12 cellular contexts compared by ENCODE assay signal in genomic region chr17:40558651-40559015, GRCh38. TPM values are rescaled to one million over a fixed set of nuclear protein-coding genes. Genes with fewer than 3 reads are reported as not detected.
DNase-seq lines count a peak whose midpoint lies in the region; TF ChIP-seq lines count a peak whose summit lies in the region.
"Had no signal": no experiment of that assay in that cellular context is flagged by ENCODE, and none has a peak within 500 bp of the region (broad histone marks: within the 10 kb centered on the region; RNA-seq: fewer than 3 reads in every experiment).

No MANE protein-coding gene starts in this region.

- 92% methylated on average over 4 of the region's 4 CpGs for WGBS in esophagus muscularis mucosa
- no CpG with 5 or more reads among the region's 4 CpGs for WGBS in H9 (ENCODE audit: extremely low coverage, insufficient read length, low lambda C conversion rate)

- peak overlapping the region; percentile 69 for H3K27ac Mint-ChIP-seq in T-helper 1 cell treated with Interleukin-12 subunit alpha and Interleukin-12 subunit beta and Interleukin-4 antibody, amounts not matched to agents 30 μg/mL and 1 μg/mL, for 36 hours
- H3K27ac Mint-ChIP-seq in H9: no peak overlapping the region

- no peak overlapping the region for H4K91ac ChIP-seq in H9 (ENCODE audit: insufficient read length, low read depth, low read length)

- H3K9ac ChIP-seq in H9 (ENCODE audit: extremely low read depth, insufficient read length, low read length): no peak overlapping the region

- H3K4me1 ChIP-seq in esophagus muscularis mucosa (peaks cover 62 to 69% (median 66%) of the 10 kb centered on the region in 4 donors), H9 (ENCODE audit: insufficient read depth, low read length) (no peaks in the 10 kb centered on the region)

- H3K9me3 Mint-ChIP-seq in T-helper 1 cell treated with Interleukin-12 subunit alpha and Interleukin-12 subunit beta and Interleukin-4 antibody, amounts not matched to agents 30 μg/mL and 1 μg/mL, for 36 hours: no peaks in the 10 kb centered on the region
- H3K9me3 Mint-ChIP-seq in H9: 0 out of 5 replicates have a peak, but pooled peaks cover 0 to 2% of the 10 kb centered on the region in 2 experiments

- no peaks in the 10 kb centered on the region for H3K27me3 Mint-ChIP-seq in T-helper 1 cell treated with Interleukin-12 subunit alpha and Interleukin-12 subunit beta and Interleukin-4 antibody, amounts not matched to agents 30 μg/mL and 1 μg/mL, for 36 hours (ENCODE audit: low read depth)
- H3K27me3 Mint-ChIP-seq in H9 (ENCODE audit: low read depth): peaks cover 24% of the 10 kb centered on the region

- no peak overlapping the region for H2BK15ac ChIP-seq in H9 (ENCODE audit: low read depth, low read length)

- H3T11ph ChIP-seq in H9 (ENCODE audit: low read length): no peak overlapping the region

- no peak for DNase-seq in T-helper 1 cell
- peak; percentile 67 for DNase-seq in NCI-H69 (lab: John Stamatoyannopoulos, UW)
- peak; percentile 86 for DNase-seq in esophagus muscularis mucosa (ENCODE audit: extremely low spot score)
- no peak for DNase-seq in GF-D8 (lab: John Stamatoyannopoulos, UW)
- DNase-seq in activated CD4-positive, CD25-positive, alpha-beta regulatory T cell treated with anti-CD3 and anti-CD28 coated beads, Interleukin-2, amount 50 U/mL, for 72 hours: no peak
- no peak for DNase-seq in H9
- DNase-seq: 8988T, cortex of kidney, small intestine had no signal

- no peak overlapping the region for H4K5ac ChIP-seq in H9 (ENCODE audit: insufficient read length, low read depth, low read length)

- no peak overlapping the region for H3K14ac ChIP-seq in H9 (ENCODE audit: insufficient read depth, low read length)

- H3K4me2 ChIP-seq in H9 (ENCODE audit: insufficient read depth, insufficient read length, low read length): no peak overlapping the region

- H2AFZ ChIP-seq in H9 (ENCODE audit: low read length): no peak overlapping the region

- H2BK20ac ChIP-seq in H9 (ENCODE audit: low read depth, low read length, poor library complexity, severe bottlenecking): no peak overlapping the region

- no peak overlapping the region for H3K18ac ChIP-seq in H9 (ENCODE audit: insufficient read length, low read depth, low read length)

- H3K4me3 ChIP-seq in esophagus muscularis mucosa: no peak overlapping the region
- no peak overlapping the region for H3K4me3 ChIP-seq in skin epidermis

- H3K36me3 Mint-ChIP-seq in T-helper 1 cell treated with Interleukin-12 subunit alpha and Interleukin-12 subunit beta and Interleukin-4 antibody, amounts not matched to agents 30 μg/mL and 1 μg/mL, for 36 hours (ENCODE audit: low read depth): peaks cover 87% of the 10 kb centered on the region
- no peaks in the 10 kb centered on the region; a peak in 2 of 7 replicates for H3K36me3 Mint-ChIP-seq in H9 (ENCODE audit: insufficient read depth in 1 of 3, low read depth in 3 of 3)

- no peak overlapping the region for H3K4ac ChIP-seq in H9 (ENCODE audit: low read depth, low read length)

- TF ChIP-seq EP300 in esophagus muscularis mucosa (IDR thresholded peaks at IDR 0.05): no peak

- no peak overlapping the region for H2BK5ac ChIP-seq in H9 (ENCODE audit: insufficient read length, low read length)

- H3K4me3 Mint-ChIP-seq in T-helper 1 cell treated with Interleukin-12 subunit alpha and Interleukin-12 subunit beta and Interleukin-4 antibody, amounts not matched to agents 30 μg/mL and 1 μg/mL, for 36 hours: peak overlapping the region; percentile 46
- H3K4me3 Mint-ChIP-seq in H9: no peak overlapping the region

- H3K36me3 ChIP-seq in esophagus muscularis mucosa: no peaks in the 10 kb centered on the region

- H3K56ac ChIP-seq in H9 (ENCODE audit: insufficient read length, low read depth, low read length): no peak overlapping the region

- no peak overlapping the region for H4K8ac ChIP-seq in H9 (replicated peaks; ENCODE audit: insufficient read length, low read depth, low read length)

- H2BK120ac ChIP-seq in H9 (ENCODE audit: low read depth, low read length, poor library complexity, severe bottlenecking): no peak overlapping the region

- no peak overlapping the region for H2AK5ac ChIP-seq in H9 (ENCODE audit: insufficient read length, low read length)

- peaks cover 81% of the 10 kb centered on the region for H3K4me1 Mint-ChIP-seq in T-helper 1 cell treated with Interleukin-12 subunit alpha and Interleukin-12 subunit beta and Interleukin-4 antibody, amounts not matched to agents 30 μg/mL and 1 μg/mL, for 36 hours (ENCODE audit: low read depth)
- peaks cover 34 to 49% of the 10 kb centered on the region in 2 experiments for H3K4me1 Mint-ChIP-seq in H9

- H3K23ac ChIP-seq in H9 (ENCODE audit: insufficient read length, low read depth, low read length): no peak overlapping the region

- H3K79me2 ChIP-seq in H9 (ENCODE audit: insufficient read depth, low read length): no peaks in the 10 kb centered on the region

- TF ChIP-seq POLR2A in esophagus muscularis mucosa (IDR thresholded peaks at IDR 0.05; ENCODE audit: low read depth): no peak

- H3K9me3 ChIP-seq in esophagus muscularis mucosa: no peaks in the 10 kb centered on the region
- no peaks in the 10 kb centered on the region for H3K9me3 ChIP-seq in H9 (ENCODE audit: control insufficient read depth, low read depth, low read length)

- no peak for TF ChIP-seq CTCF in esophagus muscularis mucosa (IDR thresholded peaks at IDR 0.05)
- no peak for TF ChIP-seq CTCF in H9 (conservative IDR thresholded peaks at IDR 0.05)

- no peaks in the 10 kb centered on the region for H4K20me1 ChIP-seq in H9 (ENCODE audit: control insufficient read depth, insufficient read depth, insufficient read length)

- peak overlapping the region; percentile 49 to 79 (median 63) for H3K27ac ChIP-seq in esophagus muscularis mucosa (replicated peaks in 1 of 4)
- peak overlapping the region in 19 of 21 experiments; percentile 2 to 89 (median 76) for H3K27ac ChIP-seq in skin epidermis
- no peak overlapping the region for H3K27ac ChIP-seq in H9 (ENCODE audit: insufficient read length, low read depth, low read length)

- intact Hi-C loops in esophagus muscularis mucosa (cut with DNase I): no loop called here

- H3K27me3 ChIP-seq in esophagus muscularis mucosa (no peaks in the 10 kb centered on the region), H9 (ENCODE audit: insufficient read depth, low read length) (no peaks in the 10 kb centered on the region)

- H3K79me1 ChIP-seq in H9 (ENCODE audit: insufficient read depth, low read depth, low read length, poor library complexity, severe bottlenecking): no peaks in the 10 kb centered on the region

- H2BK12ac ChIP-seq in H9 (ENCODE audit: insufficient read length, low read depth, low read length): no peak overlapping the region

- no peaks in the 10 kb centered on the region for H3K23me2 ChIP-seq in H9 (ENCODE audit: insufficient read length, low read depth, low read length, poor library complexity, severe bottlenecking)

RNA-seq across cellular contexts. Expression of gene CCR7, which starts 6.6 kb away (rescaled TPM):
- total RNA-seq in esophagus muscularis mucosa (under 1 TPM in 1 of 4 donors, not detected in 3; 0.33 TPM), H9 (2021) (0.31 TPM in 1 of 2 replicates, not detected in the other)
- total RNA-seq: NCI-H460 had no signal

RNA-seq across cellular contexts. Expression of gene TNS4, which starts 57.2 kb away (rescaled TPM):
- total RNA-seq in esophagus muscularis mucosa (not detected), H9 (2021) (0.55 and 0.59 TPM in 2 replicates)

Comparison
In these comparisons a context has a peak if more than half of its experiments do, and no peak if none do; other contexts are left out.
1. DNase-seq: peak in NCI-H69 (single experiment) and esophagus muscularis mucosa (single experiment); none in T-helper 1 cell (0 of 5), GF-D8 (single experiment), activated CD4-positive, CD25-positive, alpha-beta regulatory T cell treated with anti-CD3 and anti-CD28 coated beads, Interleukin-2, amount 50 U/mL, for 72 hours (single experiment) and H9 (single experiment).